Comparison of ENCODE assay signal across 8 cellular contexts in genomic region chr16:85936761-85937343, GRCh38. TPM values are rescaled to one million over a fixed set of nuclear protein-coding genes. Genes with fewer than 3 reads are reported as not detected.
DNase-seq lines count a peak whose midpoint lies in the region; ATAC-seq lines count a peak whose summit lies in the region.

No MANE protein-coding gene starts in this region.

- DNase-seq in Daoy (ENCODE audit: low read depth), result peak; percentile 9
- DNase-seq in activated CD4-positive, alpha-beta T cell treated with anti-CD3 and anti-CD28 coated beads for 48 hours, result peak; percentile 49
- DNase-seq in iris pigment epithelial cell (ENCODE audit: low read depth), result peak; percentile 8
- DNase-seq in NCI-H187 treated with DMSO at 0.1 percent for 48 hours (lab: John Stamatoyannopoulos, UW), result no peak
- no peak for DNase-seq in cerebellar cortex (ENCODE audit: low spot score)
- no peak for DNase-seq in C1 segment of cervical spinal cord (lab: John Stamatoyannopoulos, UW)

- peak; percentile 7 for ATAC-seq in GM21717 (IDR thresholded peaks at IDR 0.05; ENCODE audit: unreplicated experiment)
- ATAC-seq in HG02678 (IDR thresholded peaks at IDR 0.05; ENCODE audit: unreplicated experiment), result no peak

RNA-seq across cellular contexts. Expression of gene IRF8, which starts 37.9 kb away (rescaled TPM):
- not detected in 2 replicates for total RNA-seq in Daoy (2014; rRNA removed; shearing (Covaris generic))

Comparison
In these comparisons a context has a peak if more than half of its experiments do, and no peak if none do; other contexts are left out.
1. DNase-seq: peak in Daoy (single experiment), activated CD4-positive, alpha-beta T cell treated with anti-CD3 and anti-CD28 coated beads for 48 hours (single experiment) and iris pigment epithelial cell (single experiment); none in NCI-H187 treated with DMSO at 0.1 percent for 48 hours (single experiment), cerebellar cortex (single experiment) and C1 segment of cervical spinal cord (0 of 14).